ENCODE assay signal across 18 cellular contexts in the genomic region with DNA sequence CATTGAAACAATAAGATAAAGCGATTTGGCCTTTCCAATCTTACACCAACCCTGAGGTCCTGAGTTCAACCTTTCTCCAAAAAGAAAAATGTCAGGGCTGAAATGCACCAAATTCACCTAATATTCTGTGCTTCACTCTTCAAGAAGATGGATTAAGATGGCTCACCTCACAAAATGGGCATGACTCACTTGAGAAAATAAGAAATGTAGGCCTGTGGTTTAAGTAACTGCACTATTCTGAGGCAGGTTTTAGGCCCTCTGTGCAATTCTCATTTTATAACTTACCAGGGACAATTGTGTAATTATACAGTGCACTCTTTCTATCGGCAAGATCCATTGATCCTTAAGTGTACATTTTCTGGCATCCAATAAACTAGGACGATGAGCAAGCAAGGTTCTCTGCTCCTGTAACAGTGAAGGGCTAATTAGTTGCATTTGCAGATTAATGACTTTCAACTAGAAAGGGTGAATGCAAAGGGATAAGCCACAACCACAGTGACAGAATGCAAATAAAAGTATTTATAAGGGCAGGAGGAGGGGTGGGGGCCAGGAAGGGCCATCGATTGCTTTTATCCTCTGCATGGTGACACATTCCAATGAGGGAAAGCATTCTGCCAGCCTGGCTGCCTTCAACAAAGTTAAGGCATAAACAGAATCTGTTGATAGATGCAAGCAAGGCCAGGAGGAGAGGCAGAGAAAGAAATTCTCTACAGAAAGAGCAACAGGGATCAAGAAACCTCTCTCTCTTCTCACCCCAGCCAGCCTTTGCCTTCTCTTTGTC.
"Had no signal": no experiment of that assay in that cellular context is flagged by ENCODE, and none has a peak within 500 bp of the region (broad histone marks: within the 10 kb centered on the region; RNA-seq: fewer than 3 reads in every experiment).

No MANE protein-coding gene starts in this region.

- H3K27me3 Mint-ChIP-seq: activated naive CD8-positive, alpha-beta T cell treated with anti-CD3 and anti-CD28 coated beads for 36 hours; effector memory CD8-positive, alpha-beta T cell; naive B cell; stimulated activated naive B cell treated with anti-CD40 and anti-IgM and Interleukin-4, amounts not matched to agents 10 μg/mL and 1 μg/mL and 100 μg/mL, for 72 hours had no signal

- H3K9me3 Mint-ChIP-seq: activated CD4-positive, alpha-beta T cell treated with anti-CD3 and anti-CD28 coated beads, Interleukin-2, amount 10 ng/mL, durations not matched to agents 7 days and 5 days; activated naive CD8-positive, alpha-beta T cell treated with anti-CD3 and anti-CD28 coated beads for 36 hours; activated T-helper 1 cell treated with anti-CD3 and anti-CD28 coated beads, Interleukin-12 subunit alpha, Interleukin-12 subunit beta, Interleukin-2, Interleukin-4 antibody, amounts not matched to agents 30 ng/mL and 10 ng/mL and 1 ng/mL, durations not matched to agents 14 hours and 24 hours and 36 hours; naive B cell; stimulated activated naive B cell treated with anti-CD40 and anti-IgM and Interleukin-4, amounts not matched to agents 10 μg/mL and 1 μg/mL and 100 μg/mL, for 72 hours had no signal

- H3K4me1 Mint-ChIP-seq: activated CD4-positive, alpha-beta T cell treated with anti-CD3 and anti-CD28 coated beads, Interleukin-2, amount 10 ng/mL, durations not matched to agents 7 days and 5 days; activated naive CD8-positive, alpha-beta T cell treated with anti-CD3 and anti-CD28 coated beads for 36 hours; immature natural killer cell; naive B cell; stimulated activated naive B cell treated with anti-CD40 and anti-IgM and Interleukin-4, amounts not matched to agents 10 μg/mL and 1 μg/mL and 100 μg/mL, for 72 hours had no signal

- ATAC-seq: effector memory CD8-positive, alpha-beta T cell; heart left ventricle; stimulated activated naive B cell treated with anti-CD40 and anti-IgM and Interleukin-4, amounts not matched to agents 10 μg/mL and 1 μg/mL and 100 μg/mL, for 72 hours had no signal

- H3K9me3 ChIP-seq: heart left ventricle, neutrophil, thyroid gland had no signal

- H3K27ac ChIP-seq: epithelial cell of prostate, heart left ventricle, neutrophil, parathyroid adenoma, thyroid gland had no signal

- H3K4me3 ChIP-seq: heart left ventricle, lung, thyroid gland had no signal

- H3K4me1 ChIP-seq: heart left ventricle, parathyroid adenoma had no signal

- H3K27ac Mint-ChIP-seq: activated CD4-positive, alpha-beta T cell treated with anti-CD3 and anti-CD28 coated beads, Interleukin-2, amount 10 ng/mL, durations not matched to agents 7 days and 5 days; activated naive CD8-positive, alpha-beta T cell treated with anti-CD3 and anti-CD28 coated beads for 36 hours; activated T-helper 1 cell treated with anti-CD3 and anti-CD28 coated beads, Interleukin-12 subunit alpha, Interleukin-12 subunit beta, Interleukin-2, Interleukin-4 antibody, amounts not matched to agents 30 ng/mL and 10 ng/mL and 1 ng/mL, durations not matched to agents 14 hours and 24 hours and 36 hours; effector memory CD8-positive, alpha-beta T cell; immature natural killer cell; naive B cell; stimulated activated naive B cell treated with anti-CD40 and anti-IgM and Interleukin-4, amounts not matched to agents 10 μg/mL and 1 μg/mL and 100 μg/mL, for 72 hours had no signal

- H3K4me3 Mint-ChIP-seq: activated CD4-positive, alpha-beta T cell treated with anti-CD3 and anti-CD28 coated beads, Interleukin-2, amount 10 ng/mL, durations not matched to agents 7 days and 5 days; activated naive CD8-positive, alpha-beta T cell treated with anti-CD3 and anti-CD28 coated beads for 36 hours; activated T-helper 1 cell treated with anti-CD3 and anti-CD28 coated beads, Interleukin-12 subunit alpha, Interleukin-12 subunit beta, Interleukin-2, Interleukin-4 antibody, amounts not matched to agents 30 ng/mL and 10 ng/mL and 1 ng/mL, durations not matched to agents 14 hours and 24 hours and 36 hours; effector memory CD8-positive, alpha-beta T cell; immature natural killer cell; naive B cell; stimulated activated naive B cell treated with anti-CD40 and anti-IgM and Interleukin-4, amounts not matched to agents 10 μg/mL and 1 μg/mL and 100 μg/mL, for 72 hours had no signal

- DNase-seq: activated CD4-positive, alpha-beta T cell treated with anti-CD3 and anti-CD28 coated beads, Interleukin-2, amount 10 ng/mL, durations not matched to agents 7 days and 5 days; activated naive CD8-positive, alpha-beta T cell treated with anti-CD3 and anti-CD28 coated beads for 36 hours; dermis blood vessel endothelial cell; effector memory CD8-positive, alpha-beta T cell; heart left ventricle; immature natural killer cell; naive B cell; stimulated activated CD4-positive, alpha-beta T cell treated with anti-CD3 and anti-CD28 coated beads, Interleukin-2, amount 100 ng/mL, for 48 hours; stimulated activated naive B cell treated with anti-CD40 and anti-IgM and Interleukin-4, amounts not matched to agents 10 μg/mL and 1 μg/mL and 100 μg/mL, for 72 hours; T-helper 2 cell; thyroid gland had no signal

- H3K36me3 Mint-ChIP-seq: activated naive CD8-positive, alpha-beta T cell treated with anti-CD3 and anti-CD28 coated beads for 36 hours; immature natural killer cell; naive B cell; stimulated activated naive B cell treated with anti-CD40 and anti-IgM and Interleukin-4, amounts not matched to agents 10 μg/mL and 1 μg/mL and 100 μg/mL, for 72 hours had no signal

- H3K36me3 ChIP-seq: heart left ventricle, neutrophil, thyroid gland had no signal

- FAIRE-seq: bronchial epithelial cell, frontal cortex had no signal

- H2AFZ ChIP-seq: parathyroid adenoma had no signal

- H3K79me2 ChIP-seq: parathyroid adenoma had no signal

- H3K27me3 ChIP-seq: heart left ventricle, neutrophil, thyroid gland had no signal

- H3K9ac ChIP-seq: parathyroid adenoma had no signal
